ENCODE assay signal across 15 cellular contexts in the genomic region with DNA sequence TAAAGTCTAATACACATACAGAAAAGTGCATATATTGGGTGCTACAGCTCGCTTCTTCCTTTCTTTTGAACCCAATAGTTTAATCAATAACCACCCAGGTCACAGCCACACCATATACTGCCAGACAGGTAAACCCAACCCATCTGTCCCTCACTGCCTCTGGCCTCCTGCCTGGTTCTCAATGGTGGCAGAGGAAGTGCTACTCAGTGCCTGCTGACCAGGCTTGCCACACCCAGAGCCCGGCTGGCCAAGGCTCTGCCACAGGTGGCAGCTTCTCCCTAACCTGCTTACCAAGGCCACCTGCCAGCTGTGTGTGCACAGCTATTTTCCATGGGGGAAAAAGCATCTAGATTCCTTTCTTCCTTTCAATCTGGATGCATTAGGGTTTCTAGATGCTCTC. TPM values are rescaled to one million over a fixed set of nuclear protein-coding genes. Genes with fewer than 3 reads are reported as not detected.
A peak's percentile ranks its signal among the peaks of the same experiment; 100 is the strongest.
DNase-seq lines count a peak whose midpoint lies in the region; ATAC-seq and TF ChIP-seq lines count a peak whose summit lies in the region.
"Had no signal": no experiment of that assay in that cellular context is flagged by ENCODE, and none has a peak within 500 bp of the region (broad histone marks: within the 10 kb centered on the region; RNA-seq: fewer than 3 reads in every experiment).

No MANE protein-coding gene starts in this region.

- no peak overlapping the region for H3K4me3 Mint-ChIP-seq in activated CD4-positive, alpha-beta memory T cell treated with anti-CD3 and anti-CD28 coated beads, Interleukin-2, amount 10 ng/mL, durations not matched to agents 7 days and 5 days
- H3K4me3 Mint-ChIP-seq in activated CD4-positive, alpha-beta T cell treated with anti-CD3 and anti-CD28 coated beads, Interleukin-2, amount 10 ng/mL, durations not matched to agents 7 days and 5 days: no peak overlapping the region
- H3K4me3 Mint-ChIP-seq: activated CD4-positive, alpha-beta memory T cell treated with anti-CD3 and anti-CD28 coated beads for 36 hours; CD4-positive, alpha-beta T cell; naive thymus-derived CD8-positive, alpha-beta T cell had no signal

- H3K4me1 ChIP-seq in duodenal mucosa (ENCODE audit: control insufficient read depth in 1 of 2, insufficient read depth in 2 of 2, low read length in 2 of 2) (peaks cover 42 to 44% of the 10 kb centered on the region in 2 donors), lung (ENCODE audit: control insufficient read depth in 2 of 2, insufficient read depth in 2 of 2, low read length in 2 of 2) (peaks cover 0 to 7% of the 10 kb centered on the region in 2 donors), stomach smooth muscle (ENCODE audit: control insufficient read depth, insufficient read depth, low read length) (peaks cover 40% of the 10 kb centered on the region)

- POLR2A ChIA-PET in activated CD4-positive, alpha-beta memory T cell treated with anti-CD3 and anti-CD28 coated beads, Interleukin-2, amount 10 ng/mL, durations not matched to agents 7 days and 5 days (lab: Charles Lee): no interaction called here
- POLR2A ChIA-PET in activated CD4-positive, alpha-beta T cell treated with anti-CD3 and anti-CD28 coated beads, Interleukin-2, amount 10 ng/mL, durations not matched to agents 7 days and 5 days (lab: Charles Lee): no interaction called here

- H3K27ac ChIP-seq in duodenal mucosa (ENCODE audit: low read depth, low read length) (no peak overlapping the region), lung (ENCODE audit: low read depth in 1 of 2, low read length in 1 of 2) (peak overlapping the region; percentile 0 to 30), stomach smooth muscle (ENCODE audit: low read length) (no peak overlapping the region)
- H3K27ac ChIP-seq: RWPE1 had no signal

- WGBS in lung, 2 donors: 57 to 63% methylated on average over 2 of the region's 2 CpGs

- peaks cover 55% of the 10 kb centered on the region for H3K27me3 Mint-ChIP-seq in activated CD4-positive, alpha-beta memory T cell treated with anti-CD3 and anti-CD28 coated beads, Interleukin-2, amount 10 ng/mL, durations not matched to agents 7 days and 5 days
- H3K27me3 Mint-ChIP-seq in activated CD4-positive, alpha-beta T cell treated with anti-CD3 and anti-CD28 coated beads, Interleukin-2, amount 10 ng/mL, durations not matched to agents 7 days and 5 days: peaks cover 59% of the 10 kb centered on the region

- H3K4me3 ChIP-seq in duodenal mucosa (ENCODE audit: low read depth in 1 of 2, low read length in 2 of 2) (peak overlapping the region; percentile 58 to 59), lung (peak overlapping the region; percentile 16), stomach smooth muscle (ENCODE audit: low read length in 2 of 2) (peak overlapping the region; percentile 44 to 98)

- no peaks in the 10 kb centered on the region for H3K9me3 Mint-ChIP-seq in activated CD4-positive, alpha-beta memory T cell treated with anti-CD3 and anti-CD28 coated beads, Interleukin-2, amount 10 ng/mL, durations not matched to agents 7 days and 5 days
- no peaks in the 10 kb centered on the region for H3K9me3 Mint-ChIP-seq in activated CD4-positive, alpha-beta T cell treated with anti-CD3 and anti-CD28 coated beads, Interleukin-2, amount 10 ng/mL, durations not matched to agents 7 days and 5 days
- H3K9me3 Mint-ChIP-seq: activated CD4-positive, alpha-beta memory T cell treated with anti-CD3 and anti-CD28 coated beads for 36 hours; CD4-positive, alpha-beta T cell; naive thymus-derived CD8-positive, alpha-beta T cell had no signal

- H3K27ac Mint-ChIP-seq in activated CD4-positive, alpha-beta memory T cell treated with anti-CD3 and anti-CD28 coated beads, Interleukin-2, amount 10 ng/mL, durations not matched to agents 7 days and 5 days: no peak overlapping the region
- no peak overlapping the region for H3K27ac Mint-ChIP-seq in activated CD4-positive, alpha-beta T cell treated with anti-CD3 and anti-CD28 coated beads, Interleukin-2, amount 10 ng/mL, durations not matched to agents 7 days and 5 days
- H3K27ac Mint-ChIP-seq: activated CD4-positive, alpha-beta memory T cell treated with anti-CD3 and anti-CD28 coated beads for 36 hours; CD4-positive, alpha-beta T cell; naive thymus-derived CD8-positive, alpha-beta T cell had no signal

- no peak for ATAC-seq in lung (ENCODE audit: insufficient read depth, low FRiP score)
- ATAC-seq: naive thymus-derived CD8-positive, alpha-beta T cell had no signal

- peaks cover 16 to 29% of the 10 kb centered on the region in 2 donors for H3K27me3 ChIP-seq in duodenal mucosa (ENCODE audit: control insufficient read depth in 1 of 2, insufficient read depth in 2 of 2, low read length in 2 of 2)
- no peaks in the 10 kb centered on the region for H3K27me3 ChIP-seq in lung (ENCODE audit: control insufficient read depth, insufficient read depth)
- H3K27me3 ChIP-seq in stomach smooth muscle (ENCODE audit: control insufficient read depth in 1 of 2, insufficient read depth in 2 of 2, low read length in 2 of 2): no peaks in the 10 kb centered on the region

- peak; percentile 16 for DNase-seq in HT-29 (ENCODE audit: low spot score)
- no peak for DNase-seq in lung (ENCODE audit: low spot score)
- DNase-seq in activated CD4-positive, alpha-beta memory T cell treated with anti-CD3 and anti-CD28 coated beads, Interleukin-2, amount 10 ng/mL, durations not matched to agents 7 days and 5 days: no peak
- no peak for DNase-seq in activated CD4-positive, alpha-beta T cell treated with anti-CD3 and anti-CD28 coated beads, Interleukin-2, amount 10 ng/mL, durations not matched to agents 7 days and 5 days
- no peak for DNase-seq in NCI-H1092 (lab: John Stamatoyannopoulos, UW)
- no peak for DNase-seq in NCI-H2081 treated with DMSO at 0.1 percent for 48 hours (lab: John Stamatoyannopoulos, UW)
- DNase-seq: activated CD4-positive, alpha-beta memory T cell treated with anti-CD3 and anti-CD28 coated beads for 36 hours; CD4-positive, alpha-beta T cell; naive thymus-derived CD8-positive, alpha-beta T cell; NCI-H1048; NCI-H524; stimulated activated CD8-positive, alpha-beta memory T cell treated with anti-CD3 and anti-CD28 coated beads, Interleukin-4, amount 100 ng/mL, for 48 hours had no signal

- no peaks in the 10 kb centered on the region for H3K36me3 Mint-ChIP-seq in activated CD4-positive, alpha-beta memory T cell treated with anti-CD3 and anti-CD28 coated beads, Interleukin-2, amount 10 ng/mL, durations not matched to agents 7 days and 5 days (ENCODE audit: low read depth)
- no peaks in the 10 kb centered on the region for H3K36me3 Mint-ChIP-seq in activated CD4-positive, alpha-beta T cell treated with anti-CD3 and anti-CD28 coated beads, Interleukin-2, amount 10 ng/mL, durations not matched to agents 7 days and 5 days (ENCODE audit: low read depth)
- H3K36me3 Mint-ChIP-seq: activated CD4-positive, alpha-beta memory T cell treated with anti-CD3 and anti-CD28 coated beads for 36 hours; naive thymus-derived CD8-positive, alpha-beta T cell had no signal

- H3K36me3 ChIP-seq in duodenal mucosa (ENCODE audit: control insufficient read depth in 1 of 2, insufficient read depth in 2 of 2, low read length in 2 of 2) (no peaks in the 10 kb centered on the region), lung (ENCODE audit: control insufficient read depth in 2 of 2, insufficient read depth in 2 of 2, low read length in 2 of 2) (no peaks in the 10 kb centered on the region), stomach smooth muscle (ENCODE audit: control insufficient read depth in 2 of 2, insufficient read depth in 2 of 2, low read length in 2 of 2) (no peaks in the 10 kb centered on the region)

- H3K4me1 Mint-ChIP-seq in activated CD4-positive, alpha-beta memory T cell treated with anti-CD3 and anti-CD28 coated beads, Interleukin-2, amount 10 ng/mL, durations not matched to agents 7 days and 5 days: peaks cover 15% of the 10 kb centered on the region
- peaks cover 7% of the 10 kb centered on the region for H3K4me1 Mint-ChIP-seq in activated CD4-positive, alpha-beta T cell treated with anti-CD3 and anti-CD28 coated beads, Interleukin-2, amount 10 ng/mL, durations not matched to agents 7 days and 5 days

- H3K9ac ChIP-seq in duodenal mucosa (ENCODE audit: low read depth in 1 of 2, low read length in 2 of 2) (peak overlapping the region; percentile 10 to 31), stomach smooth muscle (ENCODE audit: low read length in 2 of 2) (peak overlapping the region in 1 of 2 donors; percentile 29)

- CTCF ChIA-PET in activated CD4-positive, alpha-beta memory T cell treated with anti-CD3 and anti-CD28 coated beads, Interleukin-2, amount 10 ng/mL, durations not matched to agents 7 days and 5 days (lab: Charles Lee): interaction anchor here (2.1 kb wide), 1 partner anchor 239 kb away, joined by 9 read pairs; no protein-coding TSS in a partner anchor
- CTCF ChIA-PET in activated CD4-positive, alpha-beta T cell treated with anti-CD3 and anti-CD28 coated beads, Interleukin-2, amount 10 ng/mL, durations not matched to agents 7 days and 5 days (lab: Charles Lee): interaction anchor here (0.5 kb wide), 1 partner anchor 72 kb away, joined by 3 read pairs; no protein-coding TSS in a partner anchor

- TF ChIP-seq CTCF in lung (IDR thresholded peaks at IDR 0.05; ENCODE audit: control extremely low read depth, extremely low read depth): no peak

- H3K9me3 ChIP-seq in duodenal mucosa (ENCODE audit: control insufficient read depth in 1 of 2, low read length in 2 of 2): no peaks in the 10 kb centered on the region
- H3K9me3 ChIP-seq in lung (ENCODE audit: control insufficient read depth in 2 of 2, insufficient read depth in 1 of 2, low read length in 1 of 2): no peaks in the 10 kb centered on the region
- H3K9me3 ChIP-seq in stomach smooth muscle (ENCODE audit: control insufficient read depth in 2 of 2, low read length in 2 of 2): no peaks in the 10 kb centered on the region

RNA-seq across cellular contexts. Expression of a gene that starts 0.6 kb away (rescaled TPM):
- not detected in 2 replicates for total RNA-seq in HT-29 (2014; rRNA removed; shearing (Covaris generic))
- 100 to 1,000 TPM; 113 to 163 TPM for total RNA-seq in lung
- polyA plus RNA-seq in lung: 100 to 1,000 TPM in 1 of 2 donors, 10 to 100 TPM in 1; 78.1 to 168 TPM
- total RNA-seq in activated CD4-positive, alpha-beta memory T cell treated with anti-CD3 and anti-CD28 coated beads, Interleukin-2, amount 10 ng/mL, durations not matched to agents 7 days and 5 days: not detected
- total RNA-seq in activated CD4-positive, alpha-beta T cell treated with anti-CD3 and anti-CD28 coated beads, Interleukin-2, amount 10 ng/mL, durations not matched to agents 7 days and 5 days: not detected
- total RNA-seq: activated CD4-positive, alpha-beta memory T cell treated with anti-CD3 and anti-CD28 coated beads for 36 hours; CD4-positive, alpha-beta T cell had no signal
- polyA plus RNA-seq: naive thymus-derived CD8-positive, alpha-beta T cell had no signal

Comparison
In these comparisons a context has a peak if more than half of its experiments do, and no peak if none do; other contexts are left out.
1. H3K27ac ChIP-seq: peak in lung (2 of 2); none in duodenal mucosa (single experiment) and stomach smooth muscle (single experiment).
2. H3K4me3 ChIP-seq: peak in every context shown above with its lines; median percentile 71 in stomach smooth muscle; 58 in duodenal mucosa; 16 in lung.
3. RNA of a gene that starts 0.6 kb away (total RNA-seq): 113 to 163 TPM in lung; not detected in HT-29, not detected in activated CD4-positive, alpha-beta memory T cell treated with anti-CD3 and anti-CD28 coated beads, Interleukin-2, amount 10 ng/mL, durations not matched to agents 7 days and 5 days and not detected in activated CD4-positive, alpha-beta T cell treated with anti-CD3 and anti-CD28 coated beads, Interleukin-2, amount 10 ng/mL, durations not matched to agents 7 days and 5 days; every median in the first group is over 100 times any median in the second.